In the genomic region with DNA sequence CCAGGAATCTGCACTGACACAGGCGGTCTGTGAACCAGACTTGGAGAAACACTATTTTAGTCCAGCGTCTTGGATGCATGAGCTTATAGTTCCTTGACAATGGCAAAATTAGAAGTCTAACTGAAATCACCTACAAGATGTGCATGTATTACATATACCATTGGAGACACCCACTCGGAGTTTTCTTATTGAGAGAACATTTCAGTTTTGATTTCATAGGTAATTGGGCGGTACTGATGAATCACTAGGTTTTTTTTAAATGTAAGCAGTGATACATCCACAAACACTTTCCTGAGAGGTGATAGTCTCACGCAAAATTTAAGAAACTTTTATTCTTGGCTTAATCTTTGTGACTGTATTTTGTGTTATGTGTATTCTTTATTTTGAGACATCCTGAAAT, we compare ENCODE assay signal across 13 cellular contexts.
"Had no signal": no experiment of that assay in that cellular context is flagged by ENCODE, and none has a peak within 500 bp of the region (broad histone marks: within the 10 kb centered on the region; RNA-seq: fewer than 3 reads in every experiment).

No MANE protein-coding gene starts in this region.

- ATAC-seq: left ventricle myocardium superior; natural killer cell treated with Interleukin-12 subunit alpha and Interleukin-12 subunit beta and Interleukin-15 and Interleukin-18, amount 100 ng/mL, for 72 hours; T-cell; WTC11 had no signal

- H3K27me3 Mint-ChIP-seq: natural killer cell treated with Interleukin-12 subunit alpha and Interleukin-12 subunit beta and Interleukin-15 and Interleukin-18, amount 100 ng/mL, for 72 hours; T-cell had no signal

- H3K4me3 ChIP-seq: esophagus squamous epithelium, tibial artery had no signal

- H3K4me3 Mint-ChIP-seq: memory B cell; natural killer cell treated with Interleukin-12 subunit alpha and Interleukin-12 subunit beta and Interleukin-15 and Interleukin-18, amount 100 ng/mL, for 72 hours; T-cell; WTC11 had no signal

- H3K4me1 ChIP-seq: esophagus squamous epithelium, tibial artery had no signal

- H3K27ac ChIP-seq: esophagus squamous epithelium, tibial artery had no signal

- H3K9me3 ChIP-seq: esophagus squamous epithelium, SK-N-SH, tibial artery had no signal

- H3K27ac Mint-ChIP-seq: memory B cell, WTC11 had no signal

- H3K4me2 ChIP-seq: SK-N-SH had no signal

- H3K9me3 Mint-ChIP-seq: memory B cell; natural killer cell treated with Interleukin-12 subunit alpha and Interleukin-12 subunit beta and Interleukin-15 and Interleukin-18, amount 100 ng/mL, for 72 hours; T-cell; WTC11 had no signal

- DNase-seq: activated CD4-positive, alpha-beta T cell treated with anti-CD3 and anti-CD28 coated beads, Interleukin-2, amount 50 U/mL, for 4 hours; esophagus squamous epithelium; hippocampal formation; left ventricle myocardium superior; SHP77; SK-N-SH; stimulated activated CD4-positive, alpha-beta T cell treated with anti-CD3 and anti-CD28 coated beads, Interleukin-12 subunit alpha, Interleukin-12 subunit beta, amount 100 ng/mL, for 4 hours; stimulated activated CD4-positive, alpha-beta T cell treated with anti-CD3 and anti-CD28 coated beads, Interleukin-2, amount 100 ng/mL, for 24 hours; T-cell; tibial artery had no signal

- H3K9me2 ChIP-seq: SK-N-SH had no signal

- H3K27me3 ChIP-seq: tibial artery had no signal

- H3K36me3 ChIP-seq: esophagus squamous epithelium, tibial artery had no signal

- H3K4me1 Mint-ChIP-seq: memory B cell had no signal

- H3K36me3 Mint-ChIP-seq: memory B cell; natural killer cell treated with Interleukin-12 subunit alpha and Interleukin-12 subunit beta and Interleukin-15 and Interleukin-18, amount 100 ng/mL, for 72 hours; WTC11 had no signal
